21 cellular contexts compared by ENCODE assay signal in the genomic region with DNA sequence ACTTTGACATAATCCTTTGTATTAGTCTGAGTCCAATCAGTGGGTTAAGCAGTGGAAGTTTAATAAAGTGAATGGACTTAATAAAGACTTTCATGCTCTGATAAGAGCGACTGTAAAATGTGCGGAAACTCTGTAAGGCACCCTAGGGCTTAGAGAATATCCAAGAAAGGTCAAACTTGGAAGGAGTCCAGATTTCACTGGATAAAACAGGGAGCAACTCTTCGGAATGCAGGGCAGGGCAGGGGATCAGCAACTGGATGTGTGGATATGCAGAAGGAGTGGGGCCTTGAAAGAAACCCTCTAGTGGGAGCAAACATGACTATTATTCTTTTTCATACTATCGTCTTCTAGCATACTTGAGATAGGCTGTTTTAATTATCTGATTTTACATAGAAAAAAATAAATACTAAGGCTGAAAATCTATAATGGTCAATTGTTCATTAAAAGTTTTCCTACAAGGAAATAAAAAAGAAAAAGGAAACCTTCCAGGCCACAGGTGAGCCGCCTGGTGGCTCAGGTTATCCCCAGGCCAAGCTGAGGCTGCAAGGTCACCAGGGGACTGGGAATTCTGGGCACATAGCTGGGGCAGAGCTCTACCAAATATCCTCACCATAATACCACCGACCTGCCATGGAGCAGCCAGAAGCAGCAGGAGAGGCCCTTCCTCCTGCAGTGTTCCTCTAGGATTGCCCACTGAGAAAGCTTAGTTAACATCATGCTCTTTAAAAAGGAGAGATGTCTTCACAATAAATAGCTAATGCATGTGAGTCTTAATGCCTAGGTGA. TPM values are rescaled to one million over a fixed set of nuclear protein-coding genes. Genes with fewer than 3 reads are reported as not detected.
DNase-seq lines count a peak whose midpoint lies in the region; ATAC-seq and TF ChIP-seq lines count a peak whose summit lies in the region.
"Had no signal": no experiment of that assay in that cellular context is flagged by ENCODE, and none has a peak within 500 bp of the region (broad histone marks: within the 10 kb centered on the region; RNA-seq: fewer than 3 reads in every experiment).

No MANE protein-coding gene starts in this region.

- H3K79me2 ChIP-seq in GM23248 (ENCODE audit: insufficient read depth) (no peaks in the 10 kb centered on the region), smooth muscle cell (ENCODE audit: low read depth) (no peaks in the 10 kb centered on the region)

- H3K4me1 ChIP-seq in GM23248 (ENCODE audit: insufficient read depth) (peaks cover 23% of the 10 kb centered on the region), smooth muscle cell (ENCODE audit: low read depth) (no peaks in the 10 kb centered on the region)

- no peak overlapping the region for H2AFZ ChIP-seq in GM23248
- H2AFZ ChIP-seq in smooth muscle cell (ENCODE audit: low read depth): no peak overlapping the region

- DNase-seq in GM23248 (no peak), NCI-H226 (peak; percentile 8), fibroblast of villous mesenchyme (ENCODE audit: low read depth) (peak; percentile 36), smooth muscle cell (lab: John Stamatoyannopoulos, UW; ENCODE audit: unreplicated experiment) (no peak), left colon (no peak), cerebellar cortex (ENCODE audit: low spot score) (no peak)
- no peak for DNase-seq in effector CD8-positive, alpha-beta T cell (lab: John Stamatoyannopoulos, UW)
- DNase-seq: ACHN; C1 segment of cervical spinal cord; CD8-positive, alpha-beta memory T cell; DMS79; H7; Kasumi-1; NCI-H1105 treated with DMSO at 0.1 percent for 48 hours; NCI-H1694 treated with DMSO at 0.1 percent for 48 hours; NCI-H2107; NCI-H2227 treated with DMSO at 0.1 percent for 48 hours; NCI-H524 treated with DMSO at 0.1 percent for 48 hours; SIG-M5 had no signal

- intact Hi-C loops in left colon (cut with DNase I, micrococcal nuclease): no loop called here

- H3F3A ChIP-seq in GM23248 (ENCODE audit: insufficient read depth): peaks cover 12% of the 10 kb centered on the region
- peaks cover 6% of the 10 kb centered on the region for H3F3A ChIP-seq in smooth muscle cell (ENCODE audit: low read depth)

- no peak for TF ChIP-seq CTCF in fibroblast of villous mesenchyme (IDR thresholded peaks at IDR 0.05; ENCODE audit: insufficient read depth, low read depth, low read length)
- TF ChIP-seq CTCF in smooth muscle cell (IDR thresholded peaks at IDR 0.05; ENCODE audit: borderline replicate concordance, insufficient read depth, poor library complexity, severe bottlenecking): no peak

- in situ Hi-C loops in GM23248 (cut with MboI): no loop called here

- no peak overlapping the region for H3K4me3 ChIP-seq in GM23248
- H3K4me3 ChIP-seq in fibroblast of villous mesenchyme (ENCODE audit: low read depth, low read length): no peak overlapping the region
- H3K4me3 ChIP-seq in smooth muscle cell: no peak overlapping the region

- H3K9ac ChIP-seq in GM23248: no peak overlapping the region
- no peak overlapping the region for H3K9ac ChIP-seq in smooth muscle cell (ENCODE audit: low read depth)

- H3K27me3 ChIP-seq in GM23248 (replicated peaks; ENCODE audit: insufficient read depth) (no peaks in the 10 kb centered on the region), smooth muscle cell (ENCODE audit: low read depth) (no peaks in the 10 kb centered on the region)

- no peaks in the 10 kb centered on the region for H3K9me2 ChIP-seq in GM23248 (ENCODE audit: insufficient read depth)

- H3K4me2 ChIP-seq in GM23248 (ENCODE audit: unreplicated experiment) (peak overlapping the region; percentile 40), smooth muscle cell (peak overlapping the region; percentile 3)

- H4K20me1 ChIP-seq in GM23248 (ENCODE audit: insufficient read depth) (no peaks in the 10 kb centered on the region), smooth muscle cell (ENCODE audit: low read depth) (no peaks in the 10 kb centered on the region)

- no peak for ATAC-seq in left colon

- H3K36me3 ChIP-seq in GM23248 (ENCODE audit: low read depth) (no peaks in the 10 kb centered on the region), smooth muscle cell (ENCODE audit: low read depth) (no peaks in the 10 kb centered on the region)

- whole genome bisulfite sequencing in GM23248 (ENCODE audit: low coverage in 1 of 2, low lambda C conversion rate in 2 of 2, missing lambda C conversion rate in 2 of 2), 2 experiments: 90 to 95% methylated on average over 6 of the region's 6 CpGs
- 52% methylated on average over 6 of the region's 6 CpGs for WGBS in smooth muscle cell (ENCODE audit: low lambda C conversion rate)

- H3K9me3 ChIP-seq in GM23248 (ENCODE audit: low read depth) (no peaks in the 10 kb centered on the region), smooth muscle cell (replicated peaks; ENCODE audit: low read depth) (no peaks in the 10 kb centered on the region)

- H3K27ac ChIP-seq in GM23248 (no peak overlapping the region), smooth muscle cell (ENCODE audit: low read depth) (peak overlapping the region; percentile 74)
- H3K27ac ChIP-seq: HL-60, RWPE1 had no signal

RNA-seq across cellular contexts. Expression of a gene that starts 46.3 kb away (rescaled TPM):
- 4.2 and 4.6 TPM in 2 replicates for total RNA-seq in GM23248 (2014; rRNA removed; shearing (Covaris generic))
- polyA plus RNA-seq in GM23248 (2016; fragmentation: Nextera tagmentation; extraction: Ambion mirVana) (5.5 and 7.3 TPM in 2 replicates), smooth muscle cell (6.3 and 8.4 TPM in 2 replicates)
- total RNA-seq in fibroblast of villous mesenchyme (5.2 and 6.4 TPM in 2 replicates), smooth muscle cell (9.1 and 9.4 TPM in 2 replicates), left colon (10 to 100 TPM in 1 of 2 donors, 1 to 10 TPM in 1; 8.4 to 10.8 TPM)

Comparison
In these comparisons a context has a peak if more than half of its experiments do, and no peak if none do; other contexts are left out.
1. DNase-seq: peak in NCI-H226 (single experiment) and fibroblast of villous mesenchyme (single experiment); none in GM23248 (single experiment), smooth muscle cell (single experiment), left colon (0 of 2), effector CD8-positive, alpha-beta T cell (single experiment) and cerebellar cortex (single experiment).